7 cellular contexts compared by ENCODE assay signal in genomic region chr3:16550676-16551341, GRCh38. TPM values are rescaled to one million over a fixed set of nuclear protein-coding genes. Genes with fewer than 3 reads are reported as not detected.
DNase-seq lines count a peak whose midpoint lies in the region; ATAC-seq, FAIRE-seq and TF ChIP-seq lines count a peak whose summit lies in the region.

No MANE protein-coding gene starts in this region.

- H3K27me3 ChIP-seq in iPS DF 6.9 (ENCODE audit: control insufficient read depth, insufficient read depth, low read length) (no peaks in the 10 kb centered on the region), spleen (replicated peaks in 1 of 7) (no peaks in the 10 kb centered on the region)

- no peak overlapping the region for H3K4me3 ChIP-seq in iPS DF 6.9 (ENCODE audit: low read length)
- peak overlapping the region in 2 of 8 donors; percentile 8 to 15 for H3K4me3 ChIP-seq in spleen

- H3K27ac ChIP-seq in iPS DF 6.9 (ENCODE audit: low read length) (no peak overlapping the region), spleen (no peak overlapping the region)

- H3K36me3 ChIP-seq in iPS DF 6.9 (ENCODE audit: control insufficient read depth, insufficient read depth, low read length) (no peaks in the 10 kb centered on the region), spleen (no peaks in the 10 kb centered on the region)

- DNase-seq in GM12892 (ENCODE audit: insufficient read length) = peak; percentile 23
- peak; percentile 59 to 68 for DNase-seq in NCI-H1930 (lab: John Stamatoyannopoulos, UW)
- peak; percentile 67 for DNase-seq in T1000 (lab: John Stamatoyannopoulos, UW)
- DNase-seq in astrocyte of the hippocampus (ENCODE audit: low read depth, low spot score) = peak; percentile 92
- DNase-seq in iPS DF 6.9 (ENCODE audit: low read depth, low spot score) = peak; percentile 79
- DNase-seq in spleen = no peak

- WGBS in iPS DF 6.9 (ENCODE audit: insufficient coverage, insufficient read length) = no CpG with 5 or more reads among the region's 7 CpGs
- 14 to 17% (median 15%) methylated on average over 7 of the region's 7 CpGs for WGBS in spleen, 5 donors

- H3K9me3 ChIP-seq in iPS DF 6.9 (ENCODE audit: control insufficient read depth, insufficient read depth, low read length) (no peaks in the 10 kb centered on the region), spleen (peaks cover 0 to 5% (median 0%) of the 10 kb centered on the region in 8 donors)

- ATAC-seq in HG02852 (IDR thresholded peaks at IDR 0.05; ENCODE audit: unreplicated experiment) = peak; percentile 91

- TF ChIP-seq CTCF in spleen (IDR thresholded peaks at IDR 0.05 in 8 of 11, conservative IDR thresholded peaks at IDR 0.05 in 3 of 11) = peak; percentile 76 to 96 (median 91)

- H3K4me1 ChIP-seq in iPS DF 6.9 (ENCODE audit: control insufficient read depth, insufficient read depth, low read length) = no peaks in the 10 kb centered on the region
- H3K4me1 ChIP-seq in spleen = peaks cover 0 to 23% (median 7%) of the 10 kb centered on the region in 6 donors

- TF ChIP-seq POLR2A in GM12892 (IDR thresholded peaks at IDR 0.05; ENCODE audit: low read depth, low read length) (no peak), spleen (IDR thresholded peaks at IDR 0.05) (no peak)

- intact Hi-C loops in spleen (cut with DNase I; ENCODE audit: low total_unique reads) = loop anchor here (2.0 kb wide), 1 partner anchor 260 kb away; no protein-coding TSS in a partner anchor

- peak; percentile 92 for FAIRE-seq in GM12892 (lab: Jason Lieb, UNC)

RNA-seq across cellular contexts. Expression of gene RFTN1, which starts 37.3 kb away (rescaled TPM):
- 163 TPM for polyA plus RNA-seq in GM12892 (2012; ENCODE audit: missing spikeins)
- 100 to 1,000 TPM in 1 of 7 donors, 10 to 100 TPM in 6; 57.0 to 106 (median 82.2) TPM for total RNA-seq in spleen
- 10 to 100 TPM; 30.4 to 58.2 (median 38.0) TPM for polyA plus RNA-seq in spleen

RNA-seq across cellular contexts. Expression of gene DAZL, which starts 54.4 kb away (rescaled TPM):
- polyA plus RNA-seq in GM12892 (2012; ENCODE audit: missing spikeins) = 0.89 TPM
- total RNA-seq in spleen = under 1 TPM in 3 of 7 donors, not detected in 4; 0.30 to 0.51 (median 0.32) TPM
- under 1 TPM in 2 of 3 donors, not detected in 1; 0.04 to 0.14 TPM for polyA plus RNA-seq in spleen
